In genomic region chr3:99021466-99021865, GRCh38 we compare ENCODE assay signal across 24 cellular contexts.
"Had no signal": no experiment of that assay in that cellular context is flagged by ENCODE, and none has a peak within 500 bp of the region (broad histone marks: within the 10 kb centered on the region; RNA-seq: fewer than 3 reads in every experiment).

No MANE protein-coding gene starts in this region.

- H3K9me3 Mint-ChIP-seq: dendritic cell treated with granulocyte-macrophage colony-stimulating factor and Interleukin-4, amounts not matched to agents 40 ng/mL and 50 ng/mL, for 4 days; endodermal cell had no signal

- H3K4me1 Mint-ChIP-seq: endodermal cell had no signal

- H3K27me3 ChIP-seq: colonic mucosa, esophagus muscularis mucosa, esophagus squamous epithelium, foreskin keratinocyte, gastrocnemius medialis, gastroesophageal sphincter, heart left ventricle, heart right ventricle had no signal

- H3K9me3 ChIP-seq: colonic mucosa, esophagus muscularis mucosa, esophagus squamous epithelium, gastrocnemius medialis, gastroesophageal sphincter had no signal

- H3K36me3 ChIP-seq: colonic mucosa, esophagus muscularis mucosa, esophagus squamous epithelium, gastrocnemius medialis, gastroesophageal sphincter, heart left ventricle, heart right ventricle had no signal

- H3K4me3 Mint-ChIP-seq: dendritic cell treated with granulocyte-macrophage colony-stimulating factor and Interleukin-4, amounts not matched to agents 40 ng/mL and 50 ng/mL, for 4 days; effector memory CD8-positive, alpha-beta T cell; endodermal cell had no signal

- H3K4me3 ChIP-seq: colonic mucosa, coronary artery, dorsolateral prefrontal cortex, esophagus muscularis mucosa, esophagus squamous epithelium, gastrocnemius medialis, gastroesophageal sphincter, heart left ventricle, heart right ventricle had no signal

- DNase-seq: colonic mucosa; cortex of kidney; dermis blood vessel endothelial cell; dorsolateral prefrontal cortex; effector CD4-positive, alpha-beta T cell; effector CD8-positive, alpha-beta T cell; effector memory CD4-positive, alpha-beta T cell; effector memory CD8-positive, alpha-beta T cell; endodermal cell; erythroblast; esophagus squamous epithelium; foreskin keratinocyte; foreskin melanocyte; gastrocnemius medialis; glutamatergic neuron; head of caudate nucleus; heart left ventricle; heart right ventricle had no signal

- ATAC-seq: effector memory CD8-positive, alpha-beta T cell; esophagus mucosa; foreskin keratinocyte; gastrocnemius medialis; gastroesophageal sphincter; heart left ventricle; heart right ventricle had no signal

- H3K27ac ChIP-seq: colonic mucosa, coronary artery, dorsolateral prefrontal cortex, epithelial cell of prostate, esophagus muscularis mucosa, esophagus squamous epithelium, foreskin keratinocyte, gastrocnemius medialis, gastroesophageal sphincter, heart left ventricle, heart right ventricle had no signal

- H3K27ac Mint-ChIP-seq: dendritic cell treated with granulocyte-macrophage colony-stimulating factor and Interleukin-4, amounts not matched to agents 40 ng/mL and 50 ng/mL, for 4 days; effector memory CD8-positive, alpha-beta T cell; endodermal cell had no signal

- H3K4me1 ChIP-seq: colonic mucosa, esophagus muscularis mucosa, esophagus squamous epithelium, foreskin keratinocyte, gastrocnemius medialis, gastroesophageal sphincter, heart left ventricle, heart right ventricle had no signal
